In the genomic region with DNA sequence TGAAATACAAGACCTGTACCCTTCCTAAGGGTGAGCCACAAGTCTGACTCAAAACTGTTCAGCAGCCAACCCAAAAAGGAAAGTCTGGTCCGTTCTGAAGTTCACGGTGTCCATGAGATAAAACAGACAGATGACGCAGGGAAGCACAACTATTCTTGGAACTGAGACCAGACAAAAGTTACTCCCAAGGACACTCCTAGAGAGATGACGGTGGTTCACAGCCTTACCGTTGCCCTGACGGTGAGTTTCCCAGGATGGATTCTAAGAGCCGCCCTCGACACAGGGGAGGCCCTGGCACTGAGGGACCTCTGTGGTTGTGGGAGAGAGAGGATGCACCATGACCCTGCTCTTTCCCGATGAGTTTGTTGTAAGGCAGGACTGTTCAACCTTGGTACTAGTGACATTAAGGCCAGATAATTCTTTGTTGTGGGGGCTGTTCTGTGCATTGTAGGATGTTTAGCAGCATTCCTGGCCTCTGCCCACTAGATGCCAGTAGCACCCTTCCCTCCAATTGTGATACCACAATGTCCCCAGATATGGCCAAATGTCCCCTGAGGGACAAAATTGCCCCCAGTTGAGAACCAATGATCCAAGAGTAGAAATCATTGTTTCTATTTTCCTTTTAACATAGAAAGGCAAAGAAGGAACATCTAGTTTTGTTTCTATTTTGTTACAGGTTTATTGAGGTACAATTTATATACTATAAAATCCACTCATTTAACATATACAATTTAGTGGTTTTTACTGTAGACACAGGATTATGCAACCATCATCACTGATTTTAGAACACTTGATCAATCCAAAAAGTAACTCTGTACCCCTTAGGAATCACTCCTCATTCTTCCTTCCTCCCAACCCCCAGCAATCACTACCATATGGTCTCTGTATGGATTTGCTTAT, we compare ENCODE assay signal across 7 cellular contexts. TPM values are rescaled to one million over a fixed set of nuclear protein-coding genes. Genes with fewer than 3 reads are reported as not detected.
DNase-seq lines count a peak whose midpoint lies in the region; ATAC-seq, FAIRE-seq and TF ChIP-seq lines count a peak whose summit lies in the region.

No MANE protein-coding gene starts in this region.

- H2AFZ ChIP-seq in endothelial cell of umbilical vein (ENCODE audit: low read depth, low read length): no peak overlapping the region

- TF ChIP-seq CTCF in GM12865 (IDR thresholded peaks at IDR 0.05; ENCODE audit: insufficient read depth, low read depth, low read length, missing control alignments) (peak; percentile 53), endothelial cell of umbilical vein (IDR thresholded peaks at IDR 0.05; ENCODE audit: extremely low read depth in 1 of 2, insufficient read depth in 1 of 2, low read depth in 1 of 2, low read length in 2 of 2) (peak; percentile 31 to 54)

- ATAC-seq in HG03439 (IDR thresholded peaks at IDR 0.05; ENCODE audit: unreplicated experiment): no peak

- no TSS peak for BruUV-seq in endothelial cell of umbilical vein (replicated peaks; lab: Mats Ljungman, UMichigan)

- no peaks in the 10 kb centered on the region for H3K9me1 ChIP-seq in endothelial cell of umbilical vein (replicated peaks; ENCODE audit: control insufficient read depth, extremely low read depth, insufficient read depth, low read length)

- dilution Hi-C loops in endothelial cell of umbilical vein (cut with MboI; ENCODE audit: extremely low pct_ligation_motif_present, low sequenced_read_pairs): no loop called here

- DNase-seq in GM12865 (ENCODE audit: low read depth) (peak; percentile 37), NCI-H128 (lab: John Stamatoyannopoulos, UW; ENCODE audit: unreplicated experiment) (peak; percentile 3), endothelial cell of umbilical vein (ENCODE audit: low read depth, low spot score) (peak; percentile 12), pons (ENCODE audit: low spot score) (peak; percentile 40), frontal cortex (ENCODE audit: low spot score in 2 of 2) (no peak), activated T-cell treated with anti-CD3 and anti-CD28 coated beads for 4 hours (no peak)

- H3K36me3 ChIP-seq in endothelial cell of umbilical vein (ENCODE audit: control insufficient read depth in 2 of 2, extremely low read depth in 1 of 2, insufficient read depth in 2 of 2, low read length in 2 of 2): no peaks in the 10 kb centered on the region

- H3K4me3 ChIP-seq in GM12865 (ENCODE audit: low read depth, low read length) (no peak overlapping the region), endothelial cell of umbilical vein (replicated peaks in 1 of 3; ENCODE audit: insufficient read depth in 1 of 3, low read depth in 1 of 3, low read length in 3 of 3) (no peak overlapping the region)

- no peaks in the 10 kb centered on the region for H4K20me1 ChIP-seq in endothelial cell of umbilical vein (replicated peaks; ENCODE audit: control insufficient read depth, extremely low read depth, insufficient read depth, low read length)

- POLR2A ChIA-PET in endothelial cell of umbilical vein (lab: Charles Lee): no interaction called here

- FAIRE-seq in endothelial cell of umbilical vein (lab: Jason Lieb, UNC): peak; percentile 72
- no peak for FAIRE-seq in frontal cortex (lab: Jason Lieb, UNC)

- no peak overlapping the region for H3K27ac ChIP-seq in endothelial cell of umbilical vein (ENCODE audit: insufficient read depth, low read depth, low read length)

- no peak overlapping the region for H3K4me2 ChIP-seq in endothelial cell of umbilical vein (ENCODE audit: insufficient read depth, low read length)

- H3K27me3 ChIP-seq in endothelial cell of umbilical vein (ENCODE audit: control insufficient read depth in 2 of 2, insufficient read depth in 2 of 2, low read length in 2 of 2): peaks cover 11 to 18% of the 10 kb centered on the region in 2 experiments

- H3K9ac ChIP-seq in endothelial cell of umbilical vein (replicated peaks; ENCODE audit: extremely low read depth, insufficient read depth, low read length): no peak overlapping the region

- H3K4me1 ChIP-seq in endothelial cell of umbilical vein (ENCODE audit: control insufficient read depth, extremely low read depth, insufficient read depth, low read length): no peaks in the 10 kb centered on the region

- no peaks in the 10 kb centered on the region for H3K79me2 ChIP-seq in endothelial cell of umbilical vein (ENCODE audit: control insufficient read depth, insufficient read depth, low read length)

- H3K9me3 ChIP-seq in endothelial cell of umbilical vein (replicated peaks; ENCODE audit: control insufficient read depth, insufficient read depth, low read length): no peaks in the 10 kb centered on the region

- CTCF ChIA-PET in endothelial cell of umbilical vein (lab: Charles Lee): interaction anchor here (1.1 to 5.9 kb wide), 4 partner anchors 22 to 78 kb away, joined by 3 to 50 read pairs (median 9); partner anchors contain the start of gene RDH5

- no peak for TF ChIP-seq POLR2A in endothelial cell of umbilical vein (IDR thresholded peaks at IDR 0.05; ENCODE audit: low read depth, low read length)

- intact Hi-C loops in endothelial cell of umbilical vein (cut with micrococcal nuclease): loop anchor here (1.0 to 5.0 kb wide), 3 partner anchors 43 to 281 kb away; no protein-coding TSS in a partner anchor

TF ChIP-seq in endothelial cell of umbilical vein, 7 proteins besides CTCF, POLR2A, EP300 and RAD21:
- TF ChIP-seq JUN (IDR thresholded peaks at IDR 0.05; ENCODE audit: borderline replicate concordance, insufficient read depth, insufficient read length, low read depth) (no peak), EZH2 (IDR thresholded peaks at IDR 0.05; ENCODE audit: borderline replicate concordance, low read depth, low read length, severe bottlenecking) (no peak), FOS (IDR thresholded peaks at IDR 0.05; ENCODE audit: borderline replicate concordance, insufficient read depth, low read length) (no peak), POLR2AphosphoS5 (IDR thresholded peaks at IDR 0.05; ENCODE audit: insufficient read depth, low read depth, low read length) (no peak), MAX (IDR thresholded peaks at IDR 0.05; ENCODE audit: insufficient read depth, insufficient read length) (no peak), MYC (IDR thresholded peaks at IDR 0.05; ENCODE audit: low read depth, low read length) (no peak), GATA2 (IDR thresholded peaks at IDR 0.05; ENCODE audit: insufficient read depth, insufficient read length, low read depth, low read length) (no peak)

RNA-seq across cellular contexts. Expression of gene OR10P1, which starts 23.0 kb away (rescaled TPM):
- total RNA-seq in endothelial cell of umbilical vein: not detected in 2 replicates
- polyA plus RNA-seq in endothelial cell of umbilical vein: not detected in 2 replicates
- not detected in 2 replicates for polyA plus RNA-seq in endothelial cell of umbilical vein (2011; cell fraction: cytosol; rRNA removed)
- not detected in 2 replicates for polyA plus RNA-seq in endothelial cell of umbilical vein (2011; cell fraction: nucleus; rRNA removed)
- not detected in 2 replicates for polyA plus RNA-seq in endothelial cell of umbilical vein (2012)
- not detected in 2 replicates for polyA minus RNA-seq in endothelial cell of umbilical vein
- polyA minus RNA-seq in endothelial cell of umbilical vein (2011; cell fraction: cytosol; rRNA and poly(A)+ RNA removed): not detected
- polyA minus RNA-seq in endothelial cell of umbilical vein (2011; cell fraction: nucleus; rRNA and poly(A)+ RNA removed): not detected in 2 replicates
- not detected for total RNA-seq in frontal cortex

RNA-seq across cellular contexts. Expression of gene ITGA7, which starts 48.0 kb away (rescaled TPM):
- total RNA-seq in endothelial cell of umbilical vein (0.84 and 1.0 TPM in 2 replicates), frontal cortex (3.7 TPM)
- 0.41 and 0.67 TPM in 2 replicates for polyA plus RNA-seq in endothelial cell of umbilical vein
- 0.21 and 0.28 TPM in 2 replicates for polyA plus RNA-seq in endothelial cell of umbilical vein (2011; cell fraction: cytosol; rRNA removed)
- polyA plus RNA-seq in endothelial cell of umbilical vein (2011; cell fraction: nucleus; rRNA removed): 4.0 and 5.0 TPM in 2 replicates
- polyA plus RNA-seq in endothelial cell of umbilical vein (2012): 0.15 and 0.20 TPM in 2 replicates
- polyA minus RNA-seq in endothelial cell of umbilical vein: 0.70 and 2.0 TPM in 2 replicates
- polyA minus RNA-seq in endothelial cell of umbilical vein (2011; cell fraction: cytosol; rRNA and poly(A)+ RNA removed): not detected
- 0.82 and 1.2 TPM in 2 replicates for polyA minus RNA-seq in endothelial cell of umbilical vein (2011; cell fraction: nucleus; rRNA and poly(A)+ RNA removed)

RNA-seq across cellular contexts. Expression of gene BLOC1S1, which starts 56.1 kb away (rescaled TPM):
- total RNA-seq in endothelial cell of umbilical vein: 84.1 and 85.6 TPM in 2 replicates
- polyA plus RNA-seq in endothelial cell of umbilical vein: 192 and 197 TPM in 2 replicates
- polyA plus RNA-seq in endothelial cell of umbilical vein (2011; cell fraction: cytosol; rRNA removed): 217 and 240 TPM in 2 replicates
- polyA plus RNA-seq in endothelial cell of umbilical vein (2011; cell fraction: nucleus; rRNA removed): 62.4 and 64.8 TPM in 2 replicates
- polyA plus RNA-seq in endothelial cell of umbilical vein (2012): 96.7 and 111 TPM in 2 replicates
- 37.9 and 73.5 TPM in 2 replicates for polyA minus RNA-seq in endothelial cell of umbilical vein
- 45.3 TPM for polyA minus RNA-seq in endothelial cell of umbilical vein (2011; cell fraction: cytosol; rRNA and poly(A)+ RNA removed)
- polyA minus RNA-seq in endothelial cell of umbilical vein (2011; cell fraction: nucleus; rRNA and poly(A)+ RNA removed): 10.3 and 10.6 TPM in 2 replicates
- total RNA-seq in frontal cortex: 21.2 TPM

Comparison
In these comparisons a context has a peak if more than half of its experiments do, and no peak if none do; other contexts are left out.
1. DNase-seq: peak in GM12865 (single experiment), NCI-H128 (single experiment), endothelial cell of umbilical vein (single experiment) and pons (single experiment); none in frontal cortex (0 of 2) and activated T-cell treated with anti-CD3 and anti-CD28 coated beads for 4 hours (single experiment).